ENCODE assay signal across 30 cellular contexts in genomic region chr13:73101608-73102007, GRCh38.
"Had no signal": no experiment of that assay in that cellular context is flagged by ENCODE, and none has a peak within 500 bp of the region (broad histone marks: within the 10 kb centered on the region; RNA-seq: fewer than 3 reads in every experiment).

No MANE protein-coding gene starts in this region.

- H3K27ac ChIP-seq: ascending aorta, breast epithelium, cardiac muscle cell, coronary artery, dorsolateral prefrontal cortex had no signal

- H3K36me3 Mint-ChIP-seq: activated CD8-positive, alpha-beta memory T cell treated with anti-CD3 and anti-CD28 coated beads, Interleukin-2, amount 10 ng/mL, durations not matched to agents 7 days and 5 days; activated naive CD4-positive, alpha-beta T cell treated with anti-CD3 and anti-CD28 coated beads, Interleukin-2, amount 50 U/mL, for 24 hours; activated naive CD8-positive, alpha-beta T cell treated with anti-CD3 and anti-CD28 coated beads for 36 hours; brain had no signal

- H3K27me3 Mint-ChIP-seq: activated CD4-positive, alpha-beta memory T cell treated with anti-CD3 and anti-CD28 coated beads for 36 hours; activated naive CD4-positive, alpha-beta T cell treated with anti-CD3 and anti-CD28 coated beads, Interleukin-2, amount 50 U/mL, for 24 hours; activated naive CD8-positive, alpha-beta T cell treated with anti-CD3 and anti-CD28 coated beads for 36 hours; dendritic cell treated with granulocyte-macrophage colony-stimulating factor and Interleukin-4, amounts not matched to agents 40 ng/mL and 50 ng/mL, for 4 days had no signal

- H3K9me3 Mint-ChIP-seq: activated CD4-positive, alpha-beta memory T cell treated with anti-CD3 and anti-CD28 coated beads for 36 hours; activated CD4-positive, alpha-beta T cell treated with anti-CD3 and anti-CD28 coated beads, Interleukin-2, amount 10 ng/mL, durations not matched to agents 24 days and 14 days; activated naive CD4-positive, alpha-beta T cell treated with anti-CD3 and anti-CD28 coated beads for 36 hours; activated naive CD4-positive, alpha-beta T cell treated with anti-CD3 and anti-CD28 coated beads, Interleukin-2, amount 50 U/mL, for 24 hours; activated naive CD8-positive, alpha-beta T cell treated with anti-CD3 and anti-CD28 coated beads for 36 hours; activated naive CD8-positive, alpha-beta T cell treated with anti-CD3 and anti-CD28 coated beads, Interleukin-2, amount 50 U/mL, for 24 hours; activated T-helper 2 cell treated with anti-CD3 and anti-CD28 coated beads, Interferon-gamma antibody, Interleukin-2, Interleukin-4, amounts not matched to agents 10 μg/mL and 5 μg/mL and 100 μg/mL, durations not matched to agents 14 hours and 24 hours and 36 hours; central memory CD8-positive, alpha-beta T cell; dendritic cell treated with granulocyte-macrophage colony-stimulating factor and Interleukin-4, amounts not matched to agents 40 ng/mL and 50 ng/mL, for 4 days had no signal

- H3K4me3 Mint-ChIP-seq: activated CD4-positive, alpha-beta memory T cell treated with anti-CD3 and anti-CD28 coated beads for 36 hours; activated CD4-positive, alpha-beta T cell treated with anti-CD3 and anti-CD28 coated beads for 36 hours; activated CD4-positive, alpha-beta T cell treated with anti-CD3 and anti-CD28 coated beads, Interleukin-2, amount 10 ng/mL, durations not matched to agents 24 days and 14 days; activated CD8-positive, alpha-beta memory T cell treated with anti-CD3 and anti-CD28 coated beads, Interleukin-2, amount 10 ng/mL, durations not matched to agents 7 days and 5 days; activated CD8-positive, alpha-beta T cell treated with anti-CD3 and anti-CD28 coated beads, Interleukin-2, amount 10 ng/mL, durations not matched to agents 7 days and 5 days; activated naive CD4-positive, alpha-beta T cell treated with anti-CD3 and anti-CD28 coated beads for 36 hours; activated naive CD4-positive, alpha-beta T cell treated with anti-CD3 and anti-CD28 coated beads, Interleukin-2, amount 50 U/mL, for 24 hours; activated naive CD8-positive, alpha-beta T cell treated with anti-CD3 and anti-CD28 coated beads for 36 hours; activated naive CD8-positive, alpha-beta T cell treated with anti-CD3 and anti-CD28 coated beads, Interleukin-2, amount 50 U/mL, for 24 hours; activated T-helper 1 cell treated with anti-CD3 and anti-CD28 coated beads, Interleukin-12 subunit alpha, Interleukin-12 subunit beta, Interleukin-2, Interleukin-4 antibody, amounts not matched to agents 30 ng/mL and 10 ng/mL and 1 ng/mL, durations not matched to agents 14 hours and 24 hours and 36 hours; brain; central memory CD8-positive, alpha-beta T cell; dendritic cell treated with granulocyte-macrophage colony-stimulating factor and Interleukin-4, amounts not matched to agents 40 ng/mL and 50 ng/mL, for 4 days; endodermal cell had no signal

- ATAC-seq: activated CD4-positive, alpha-beta T cell treated with anti-CD3 and anti-CD28 coated beads for 36 hours; activated CD8-positive, alpha-beta memory T cell treated with anti-CD3 and anti-CD28 coated beads, Interleukin-2, amount 10 ng/mL, durations not matched to agents 7 days and 5 days; activated CD8-positive, alpha-beta T cell treated with anti-CD3 and anti-CD28 coated beads, Interleukin-2, amount 10 ng/mL, durations not matched to agents 7 days and 5 days; activated naive CD8-positive, alpha-beta T cell treated with anti-CD3 and anti-CD28 coated beads, Interleukin-2, amount 50 U/mL, for 24 hours; esophagus mucosa had no signal

- H3K27me3 ChIP-seq: ascending aorta, breast epithelium, cardiac muscle cell had no signal

- H3K4me3 ChIP-seq: ascending aorta, breast epithelium, cardiac muscle cell, coronary artery, dorsolateral prefrontal cortex had no signal

- DNase-seq: activated CD4-positive, alpha-beta memory T cell treated with anti-CD3 and anti-CD28 coated beads for 36 hours; activated CD4-positive, alpha-beta T cell treated with anti-CD3 and anti-CD28 coated beads for 36 hours; activated CD4-positive, alpha-beta T cell treated with anti-CD3 and anti-CD28 coated beads, Interleukin-2, amount 10 ng/mL, durations not matched to agents 24 days and 14 days; activated CD4-positive, CD25-positive, alpha-beta regulatory T cell; activated CD4-positive, CD25-positive, alpha-beta regulatory T cell treated with anti-CD3 and anti-CD28 coated beads, Interleukin-2, amount 50 U/mL, for 72 hours; activated CD8-positive, alpha-beta memory T cell treated with anti-CD3 and anti-CD28 coated beads, Interleukin-2, amount 10 ng/mL, durations not matched to agents 7 days and 5 days; activated CD8-positive, alpha-beta memory T cell treated with anti-CD3 and anti-CD28 coated beads, Interleukin-2, amount 50 U/mL, for 4 hours; activated CD8-positive, alpha-beta T cell treated with anti-CD3 and anti-CD28 coated beads, Interleukin-2, amount 10 ng/mL, durations not matched to agents 7 days and 5 days; activated effector memory CD4-positive, alpha-beta T cell treated with anti-CD3 and anti-CD28 coated beads, Interleukin-2, amount 50 U/mL, for 16 hours; activated naive CD4-positive, alpha-beta T cell treated with anti-CD3 and anti-CD28 coated beads for 36 hours; activated naive CD8-positive, alpha-beta T cell treated with anti-CD3 and anti-CD28 coated beads for 36 hours; activated naive CD8-positive, alpha-beta T cell treated with anti-CD3 and anti-CD28 coated beads, Interleukin-2, amount 50 U/mL, for 24 hours; activated T-cell treated with anti-CD3 and anti-CD28 coated beads, Interleukin-2, amount 50 U/mL, for 1 hour; activated T-cell treated with anti-CD3 and anti-CD28 coated beads, Interleukin-2, amount 50 U/mL, for 48 hours; dorsolateral prefrontal cortex; effector memory CD4-positive, alpha-beta T cell; endodermal cell; foreskin fibroblast; T-helper 2 cell had no signal

- H3K27ac Mint-ChIP-seq: activated CD4-positive, alpha-beta memory T cell treated with anti-CD3 and anti-CD28 coated beads for 36 hours; activated CD4-positive, alpha-beta T cell treated with anti-CD3 and anti-CD28 coated beads for 36 hours; activated CD4-positive, alpha-beta T cell treated with anti-CD3 and anti-CD28 coated beads, Interleukin-2, amount 10 ng/mL, durations not matched to agents 24 days and 14 days; activated CD8-positive, alpha-beta memory T cell treated with anti-CD3 and anti-CD28 coated beads, Interleukin-2, amount 10 ng/mL, durations not matched to agents 7 days and 5 days; activated CD8-positive, alpha-beta T cell treated with anti-CD3 and anti-CD28 coated beads, Interleukin-2, amount 10 ng/mL, durations not matched to agents 7 days and 5 days; activated naive CD4-positive, alpha-beta T cell treated with anti-CD3 and anti-CD28 coated beads for 36 hours; activated naive CD4-positive, alpha-beta T cell treated with anti-CD3 and anti-CD28 coated beads, Interleukin-2, amount 50 U/mL, for 24 hours; activated naive CD8-positive, alpha-beta T cell treated with anti-CD3 and anti-CD28 coated beads for 36 hours; activated naive CD8-positive, alpha-beta T cell treated with anti-CD3 and anti-CD28 coated beads, Interleukin-2, amount 50 U/mL, for 24 hours; activated T-helper 1 cell treated with anti-CD3 and anti-CD28 coated beads, Interleukin-12 subunit alpha, Interleukin-12 subunit beta, Interleukin-2, Interleukin-4 antibody, amounts not matched to agents 30 ng/mL and 10 ng/mL and 1 ng/mL, durations not matched to agents 14 hours and 24 hours and 36 hours; activated T-helper 2 cell treated with anti-CD3 and anti-CD28 coated beads, Interferon-gamma antibody, Interleukin-2, Interleukin-4, amounts not matched to agents 10 μg/mL and 5 μg/mL and 100 μg/mL, durations not matched to agents 14 hours and 24 hours and 36 hours; brain; dendritic cell treated with granulocyte-macrophage colony-stimulating factor and Interleukin-4, amounts not matched to agents 40 ng/mL and 50 ng/mL, for 4 days; endodermal cell had no signal

- H3K9me3 ChIP-seq: ascending aorta, breast epithelium had no signal

- H3K36me3 ChIP-seq: ascending aorta, breast epithelium, cardiac muscle cell had no signal

- H3K4me1 Mint-ChIP-seq: activated CD4-positive, alpha-beta T cell treated with anti-CD3 and anti-CD28 coated beads, Interleukin-2, amount 10 ng/mL, durations not matched to agents 24 days and 14 days; activated CD8-positive, alpha-beta memory T cell treated with anti-CD3 and anti-CD28 coated beads, Interleukin-2, amount 10 ng/mL, durations not matched to agents 7 days and 5 days; activated naive CD4-positive, alpha-beta T cell treated with anti-CD3 and anti-CD28 coated beads, Interleukin-2, amount 50 U/mL, for 24 hours; activated naive CD8-positive, alpha-beta T cell treated with anti-CD3 and anti-CD28 coated beads for 36 hours; activated naive CD8-positive, alpha-beta T cell treated with anti-CD3 and anti-CD28 coated beads, Interleukin-2, amount 50 U/mL, for 24 hours; central memory CD8-positive, alpha-beta T cell had no signal
